8 cellular contexts compared by ENCODE assay signal in genomic region chr16:1351582-1352362, GRCh38. TPM values are rescaled to one million over a fixed set of nuclear protein-coding genes. Genes with fewer than 3 reads are reported as not detected.
DNase-seq lines count a peak whose midpoint lies in the region; ATAC-seq and TF ChIP-seq lines count a peak whose summit lies in the region.

GNPTG (plus strand) TSS chr16:1351931; CDS start chr16:1351966, 35 bp downstream.
TSR3 (minus strand) TSS chr16:1351878; CDS start chr16:1351804, 74 bp downstream.

- peaks cover 29% of the 10 kb centered on the region for H3K4me1 Mint-ChIP-seq in activated CD8-positive, alpha-beta T cell treated with anti-CD3 and anti-CD28 coated beads for 36 hours (ENCODE audit: low read depth)

- ATAC-seq in GM18870 (IDR thresholded peaks at IDR 0.05; ENCODE audit: unreplicated experiment) (peak; percentile 40), HG03139 (IDR thresholded peaks at IDR 0.05; ENCODE audit: unreplicated experiment) (peak; percentile 64), lower lobe of right lung (peak; percentile 83 to 93)
- ATAC-seq in activated CD8-positive, alpha-beta T cell treated with anti-CD3 and anti-CD28 coated beads for 36 hours: peak; percentile 93

- H3K9me3 Mint-ChIP-seq in activated CD8-positive, alpha-beta T cell treated with anti-CD3 and anti-CD28 coated beads for 36 hours: no peaks in the 10 kb centered on the region

- peak within 1 kb of the TSS; percentile 83 for H3K27ac ChIP-seq in lower lobe of right lung

- H3K36me3 Mint-ChIP-seq in activated CD8-positive, alpha-beta T cell treated with anti-CD3 and anti-CD28 coated beads for 36 hours (ENCODE audit: low read depth): peaks cover 8% of the 10 kb centered on the region

- H3K27me3 ChIP-seq in lower lobe of right lung (ENCODE audit: low read depth): no peaks in the 10 kb centered on the region

- H3K4me1 ChIP-seq in lower lobe of right lung: peaks cover 35% of the 10 kb centered on the region

- intact Hi-C loops in activated CD8-positive, alpha-beta T cell treated with anti-CD3 and anti-CD28 coated beads for 36 hours (cut with micrococcal nuclease): no loop called here
- intact Hi-C loops in lower lobe of right lung (cut with DNase I): no loop called here

- H3K4me3 ChIP-seq in AG10803 (ENCODE audit: low read length): peak within 1 kb of the TSS; percentile 87
- peak within 1 kb of the TSS; percentile 99 for H3K4me3 ChIP-seq in lower lobe of right lung

- peak within 1 kb of the TSS; percentile 77 for H3K4me3 Mint-ChIP-seq in activated CD8-positive, alpha-beta T cell treated with anti-CD3 and anti-CD28 coated beads for 36 hours

- H3K27ac Mint-ChIP-seq in activated CD8-positive, alpha-beta T cell treated with anti-CD3 and anti-CD28 coated beads for 36 hours: peak within 1 kb of the TSS; percentile 78

- peak; percentile 92 for DNase-seq in AG10803 (ENCODE audit: low read depth)
- peak; percentile 36 for DNase-seq in NCI-H526 treated with DMSO at 0.1 percent for 48 hours (lab: John Stamatoyannopoulos, UW)
- DNase-seq in activated CD8-positive, alpha-beta T cell treated with anti-CD3 and anti-CD28 coated beads for 36 hours: peak; percentile 84
- peak; percentile 91 for DNase-seq in ecto neural progenitor cell (ENCODE audit: low spot score)
- DNase-seq in lower lobe of right lung: peak; percentile 91
- peak; percentile 78 to 81 for DNase-seq in stimulated activated CD4-positive, alpha-beta T cell treated with anti-CD3 and anti-CD28 coated beads, Interleukin-4, amount 100 ng/mL, for 48 hours (ENCODE audit: low read depth in 2 of 2)

- CTCF ChIA-PET in activated CD8-positive, alpha-beta T cell treated with anti-CD3 and anti-CD28 coated beads for 36 hours (lab: Charles Lee): interaction anchor here (1.5 kb wide), 1 partner anchor 12 kb away, joined by 4 read pairs; no protein-coding TSS in a partner anchor

- no peaks in the 10 kb centered on the region for H3K27me3 Mint-ChIP-seq in activated CD8-positive, alpha-beta T cell treated with anti-CD3 and anti-CD28 coated beads for 36 hours

- H3K9me3 ChIP-seq in lower lobe of right lung: no peaks in the 10 kb centered on the region

- peaks cover 30% of the 10 kb centered on the region for H3K36me3 ChIP-seq in lower lobe of right lung

- no peak for TF ChIP-seq CTCF in AG10803 (conservative IDR thresholded peaks at IDR 0.05; ENCODE audit: low read length)
- no peak for TF ChIP-seq CTCF in activated CD8-positive, alpha-beta T cell treated with anti-CD3 and anti-CD28 coated beads for 36 hours (IDR thresholded peaks at IDR 0.05)
- no peak for TF ChIP-seq CTCF in lower lobe of right lung (IDR thresholded peaks at IDR 0.05)

- POLR2A ChIA-PET in activated CD8-positive, alpha-beta T cell treated with anti-CD3 and anti-CD28 coated beads for 36 hours (lab: Charles Lee): interaction anchor here (0.6 to 1.0 kb wide), 2 partner anchors 130 to 578 kb away, joined by 3 read pairs; no protein-coding TSS in a partner anchor

RNA-seq across cellular contexts. Expression of gene GNPTG, which starts in this region (rescaled TPM):
- 10 to 100 TPM; 17.3 to 19.2 TPM for total RNA-seq in activated CD8-positive, alpha-beta T cell treated with anti-CD3 and anti-CD28 coated beads for 36 hours
- total RNA-seq in lower lobe of right lung: 89.5 TPM

RNA-seq across cellular contexts. Expression of gene TSR3, which starts in this region (rescaled TPM):
- total RNA-seq in activated CD8-positive, alpha-beta T cell treated with anti-CD3 and anti-CD28 coated beads for 36 hours: 10 to 100 TPM; 54.7 to 57.4 TPM
- 39.5 TPM for total RNA-seq in lower lobe of right lung

Comparison
In these comparisons a context has a peak if more than half of its experiments do, and no peak if none do; other contexts are left out.
1. Peak in every context shown above with its lines: DNase-seq, ATAC-seq, H3K4me3 ChIP-seq and H3K27ac ChIP-seq.
2. DNase-seq: peak in every context shown above with its lines; median percentile 92 in AG10803; 91 in ecto neural progenitor cell; 91 in lower lobe of right lung; 84 in activated CD8-positive, alpha-beta T cell treated with anti-CD3 and anti-CD28 coated beads for 36 hours; 80 in stimulated activated CD4-positive, alpha-beta T cell treated with anti-CD3 and anti-CD28 coated beads, Interleukin-4, amount 100 ng/mL, for 48 hours; 36 in NCI-H526 treated with DMSO at 0.1 percent for 48 hours.
3. ATAC-seq: peak in every context shown above with its lines; median percentile 93 in activated CD8-positive, alpha-beta T cell treated with anti-CD3 and anti-CD28 coated beads for 36 hours; 88 in lower lobe of right lung; 64 in HG03139; 40 in GM18870.